In the genomic region with DNA sequence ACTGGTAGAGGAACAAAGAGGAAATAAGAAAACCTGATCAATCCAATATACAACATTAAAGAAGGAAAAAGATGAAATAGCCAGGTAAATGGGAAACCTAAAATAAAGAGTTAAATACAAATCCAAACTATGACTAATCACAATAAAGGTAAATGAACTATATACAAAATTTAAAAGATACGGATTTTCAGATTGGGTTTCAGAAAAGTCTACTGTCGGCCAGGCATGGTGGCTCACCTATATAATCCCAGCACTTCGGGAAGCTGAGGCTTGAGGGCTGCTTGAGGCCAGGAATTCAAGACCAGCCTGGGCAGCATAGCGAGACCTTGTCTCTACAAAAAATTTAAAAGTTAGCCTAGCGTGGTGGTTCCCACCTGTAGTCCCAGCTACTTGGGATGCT, we compare ENCODE assay signal across 30 cellular contexts. TPM values are rescaled to one million over a fixed set of nuclear protein-coding genes. Genes with fewer than 3 reads are reported as not detected.
"Had no signal": no experiment of that assay in that cellular context is flagged by ENCODE, and none has a peak within 500 bp of the region (broad histone marks: within the 10 kb centered on the region; RNA-seq: fewer than 3 reads in every experiment).

No MANE protein-coding gene starts in this region.

- DNase-seq: stimulated activated CD4-positive, alpha-beta T cell treated with anti-CD3 and anti-CD28 coated beads, Interleukin-2, amount 100 ng/mL, for 48 hours; stimulated activated CD4-positive, alpha-beta T cell treated with anti-CD3 and anti-CD28 coated beads, Interleukin-4, amount 100 ng/mL, for 1 hour; stimulated activated CD4-positive, alpha-beta T cell treated with anti-CD3 and anti-CD28 coated beads, Interleukin-4, amount 100 ng/mL, for 24 hours; stimulated activated CD4-positive, alpha-beta T cell treated with anti-CD3 and anti-CD28 coated beads, Interleukin-4, amount 100 ng/mL, for 4 hours; stimulated activated CD8-positive, alpha-beta memory T cell treated with anti-CD3 and anti-CD28 coated beads, Interleukin-4, amount 100 ng/mL, for 48 hours; stimulated activated naive B cell treated with anti-CD40 and anti-IgM and Interleukin-4, amounts not matched to agents 10 μg/mL and 1 μg/mL and 100 μg/mL, for 72 hours; stimulated activated naive CD4-positive, alpha-beta T cell; stimulated activated naive CD4-positive, alpha-beta T cell treated with Interleukin-2 at 50 U/mL for 16 hours; stimulated activated naive CD8-positive, alpha-beta T cell treated with anti-CD3 and anti-CD28 coated beads, Interleukin-15, amount 100 ng/mL, for 72 hours; stimulated activated naive CD8-positive, alpha-beta T cell treated with anti-CD3 and anti-CD28 coated beads, Interleukin-15, Interleukin-2, amounts not matched to agents 100 U/mL and 50 U/mL, for 24 hours; stomach; substantia nigra; testis; thyroid gland; tibial artery; transverse colon; trophoblast cell; upper lobe of left lung; upper lobe of right lung; uterus had no signal

- H3K36me3 ChIP-seq: stomach, suprapubic skin, thoracic aorta, thyroid gland, tibial artery, tibial nerve, transverse colon, upper lobe of left lung, upper lobe of right lung, uterus, vagina had no signal

- H3K4me3 ChIP-seq: stomach, suprapubic skin, testis, thoracic aorta, thyroid gland, tibial artery, tibial nerve, transverse colon, upper lobe of left lung, upper lobe of right lung, uterus, vagina had no signal

- H3K4me3 Mint-ChIP-seq: stimulated activated effector memory CD8-positive, alpha-beta T cell treated with anti-CD3 and anti-CD28 coated beads, Interleukin-12 subunit alpha, Interleukin-12 subunit beta, amount 100 ng/mL, for 72 hours; stimulated activated memory B cell treated with anti-CD40 and anti-IgM and Interleukin-4, amounts not matched to agents 10 μg/mL and 1 μg/mL and 100 μg/mL, for 72 hours; stimulated activated naive B cell treated with anti-CD40 and anti-IgM and Interleukin-4, amounts not matched to agents 10 μg/mL and 1 μg/mL and 100 μg/mL, for 72 hours; stimulated activated naive CD8-positive, alpha-beta T cell treated with anti-CD3 and anti-CD28 coated beads, Interleukin-15, amount 100 ng/mL, for 72 hours; stimulated activated naive CD8-positive, alpha-beta T cell treated with anti-CD3 and anti-CD28 coated beads, Interleukin-15, Interleukin-2, amounts not matched to agents 100 ng/mL and 50 ng/mL, for 24 hours; type B pancreatic cell had no signal

- H3K4me1 ChIP-seq: thyroid gland, tibial artery, tibial nerve, upper lobe of left lung, upper lobe of right lung, uterus, vagina had no signal

- H3K4me1 Mint-ChIP-seq: stimulated activated memory B cell treated with anti-CD40 and anti-IgM and Interleukin-4, amounts not matched to agents 10 μg/mL and 1 μg/mL and 100 μg/mL, for 72 hours had no signal

- H3K9me3 Mint-ChIP-seq: stimulated activated effector memory CD8-positive, alpha-beta T cell treated with anti-CD3 and anti-CD28 coated beads, Interleukin-12 subunit alpha, Interleukin-12 subunit beta, amount 100 ng/mL, for 72 hours; type B pancreatic cell had no signal

- H3K27ac Mint-ChIP-seq: stimulated activated effector memory CD8-positive, alpha-beta T cell treated with anti-CD3 and anti-CD28 coated beads, Interleukin-12 subunit alpha, Interleukin-12 subunit beta, amount 100 ng/mL, for 72 hours; stimulated activated memory B cell treated with anti-CD40 and anti-IgM and Interleukin-4, amounts not matched to agents 10 μg/mL and 1 μg/mL and 100 μg/mL, for 72 hours; stimulated activated naive B cell treated with anti-CD40 and anti-IgM and Interleukin-4, amounts not matched to agents 10 μg/mL and 1 μg/mL and 100 μg/mL, for 72 hours; stimulated activated naive CD8-positive, alpha-beta T cell treated with anti-CD3 and anti-CD28 coated beads, Interleukin-15, amount 100 ng/mL, for 72 hours; stimulated activated naive CD8-positive, alpha-beta T cell treated with anti-CD3 and anti-CD28 coated beads, Interleukin-15, Interleukin-2, amounts not matched to agents 100 ng/mL and 50 ng/mL, for 24 hours; type B pancreatic cell had no signal

- H3K27me3 ChIP-seq: testis, thyroid gland, upper lobe of left lung, uterus, vagina had no signal

- FAIRE-seq: urothelium cell line had no signal

- H3K36me3 Mint-ChIP-seq: stimulated activated effector memory CD8-positive, alpha-beta T cell treated with anti-CD3 and anti-CD28 coated beads, Interleukin-12 subunit alpha, Interleukin-12 subunit beta, amount 100 ng/mL, for 72 hours; stimulated activated memory B cell treated with anti-CD40 and anti-IgM and Interleukin-4, amounts not matched to agents 10 μg/mL and 1 μg/mL and 100 μg/mL, for 72 hours; stimulated activated naive B cell treated with anti-CD40 and anti-IgM and Interleukin-4, amounts not matched to agents 10 μg/mL and 1 μg/mL and 100 μg/mL, for 72 hours; type B pancreatic cell had no signal

- H3K9me3 ChIP-seq: stomach, suprapubic skin, testis, thoracic aorta, thyroid gland, tibial artery, tibial nerve, transverse colon, upper lobe of left lung, upper lobe of right lung, uterus, vagina had no signal

- ATAC-seq: stimulated activated effector memory CD8-positive, alpha-beta T cell treated with anti-CD3 and anti-CD28 coated beads, Interleukin-12 subunit alpha, Interleukin-12 subunit beta, amount 100 ng/mL, for 72 hours; stimulated activated memory B cell treated with anti-CD40 and anti-IgM and Interleukin-4, amounts not matched to agents 10 μg/mL and 1 μg/mL and 100 μg/mL, for 72 hours; stimulated activated naive B cell treated with anti-CD40 and anti-IgM and Interleukin-4, amounts not matched to agents 10 μg/mL and 1 μg/mL and 100 μg/mL, for 72 hours; stimulated activated naive CD8-positive, alpha-beta T cell treated with anti-CD3 and anti-CD28 coated beads, Interleukin-15, amount 100 ng/mL, for 72 hours; stimulated activated naive CD8-positive, alpha-beta T cell treated with anti-CD3 and anti-CD28 coated beads, Interleukin-15, Interleukin-2, amounts not matched to agents 100 U/mL and 50 U/mL, for 24 hours; upper lobe of right lung had no signal

- H3K27ac ChIP-seq: stomach, suprapubic skin, testis, thoracic aorta, thyroid gland, tibial artery, tibial nerve, transverse colon, upper lobe of left lung, upper lobe of right lung, uterus, vagina had no signal

RNA-seq across cellular contexts. Expression of a gene that starts 39.9 kb away (rescaled TPM):
- total RNA-seq: thoracic aorta, tibial nerve, upper lobe of right lung, ureter had no signal
